ENCODE assay signal across 1 cellular context in the genomic region with DNA sequence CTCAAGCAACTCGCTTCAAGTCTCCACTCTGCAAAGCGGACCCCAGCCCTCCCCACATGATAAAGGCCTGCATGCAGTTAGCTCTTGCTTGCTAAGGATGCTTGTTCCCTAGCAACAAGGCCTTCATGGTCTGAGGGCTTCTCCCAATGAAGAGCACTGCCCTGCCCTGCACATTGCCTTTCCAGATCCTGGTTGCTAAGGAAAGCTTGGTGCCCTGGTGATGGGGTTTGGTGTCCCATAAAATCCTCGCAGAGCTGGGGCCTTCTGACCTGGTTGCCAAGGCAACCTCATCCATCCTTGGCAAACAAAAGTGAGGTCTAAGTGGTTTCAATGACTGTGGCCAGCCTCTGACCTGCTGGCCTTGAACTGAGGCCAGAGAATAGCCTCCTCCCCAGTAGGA.
TF ChIP-seq lines count a peak whose summit lies in the region.

No MANE protein-coding gene starts in this region.

TF ChIP-seq in endothelial cell of umbilical vein, 7 proteins besides CTCF, POLR2A, EP300 and RAD21:
- TF ChIP-seq FOS (IDR thresholded peaks at IDR 0.05; ENCODE audit: borderline replicate concordance, insufficient read depth, low read length) = no peak
- TF ChIP-seq, protein P1, sequence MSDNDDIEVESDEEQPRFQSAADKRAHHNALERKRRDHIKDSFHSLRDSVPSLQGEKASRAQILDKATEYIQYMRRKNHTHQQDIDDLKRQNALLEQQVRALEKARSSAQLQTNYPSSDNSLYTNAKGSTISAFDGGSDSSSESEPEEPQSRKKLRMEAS (IDR thresholded peaks at IDR 0.05; ENCODE audit: insufficient read depth, insufficient read length) = no peak
- no peak for TF ChIP-seq EZH2 (IDR thresholded peaks at IDR 0.05; ENCODE audit: borderline replicate concordance, low read depth, low read length, severe bottlenecking)
- no peak for TF ChIP-seq MYC (IDR thresholded peaks at IDR 0.05; ENCODE audit: low read depth, low read length)
- TF ChIP-seq GATA2 (IDR thresholded peaks at IDR 0.05; ENCODE audit: insufficient read depth, insufficient read length, low read depth, low read length) = no peak
- TF ChIP-seq JUN (IDR thresholded peaks at IDR 0.05; ENCODE audit: borderline replicate concordance, insufficient read depth, insufficient read length, low read depth) = no peak
- no peak for TF ChIP-seq POLR2AphosphoS5 (IDR thresholded peaks at IDR 0.05; ENCODE audit: insufficient read depth, low read depth, low read length)
